1 cellular context compared by ENCODE assay signal in genomic region chr14:102629011-102629444, GRCh38.
TF ChIP-seq lines count a peak whose summit lies in the region.

No MANE protein-coding gene starts in this region.

TF ChIP-seq in WTC11, 78 proteins besides CTCF, POLR2A, EP300 and RAD21 (continued from another document):
- TF ChIP-seq ZNF425 (CRISPR knock-in tag; conservative IDR thresholded peaks at IDR 0.05) (no peak), NFYB (CRISPR knock-in tag; conservative IDR thresholded peaks at IDR 0.05; ENCODE audit: low read depth) (no peak), NFATC4 (CRISPR knock-in tag; IDR thresholded peaks at IDR 0.05) (no peak)
TF ChIP-seq in WTC11: peak in this region for 0.
